ENCODE assay signal across 25 cellular contexts in the genomic region with DNA sequence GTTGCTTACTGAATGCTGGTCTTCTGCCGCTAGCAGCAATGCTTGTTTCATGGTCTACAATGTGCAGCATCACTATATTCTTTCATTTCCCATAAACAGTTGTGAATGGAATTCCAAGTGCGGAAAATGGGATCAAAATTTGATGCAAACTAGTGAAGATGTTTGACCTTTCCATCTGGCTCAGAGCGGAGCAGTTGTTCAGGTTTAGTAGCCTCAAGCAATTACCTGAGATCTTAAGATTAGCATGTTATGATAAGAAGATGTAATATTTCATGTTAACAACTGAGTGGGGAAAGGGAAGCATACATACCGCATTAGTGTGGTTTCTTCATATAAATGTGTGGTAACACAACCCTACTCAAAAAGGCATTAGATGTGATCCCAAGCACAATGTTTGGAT.
"Had no signal": no experiment of that assay in that cellular context is flagged by ENCODE, and none has a peak within 500 bp of the region (broad histone marks: within the 10 kb centered on the region; RNA-seq: fewer than 3 reads in every experiment).

No MANE protein-coding gene starts in this region.

- H3K9me3 ChIP-seq: stomach, suprapubic skin, testis, thoracic aorta, thyroid gland, tibial artery, tibial nerve, transverse colon, upper lobe of left lung, upper lobe of right lung, uterus, vagina had no signal

- ATAC-seq: stimulated activated effector memory CD8-positive, alpha-beta T cell treated with anti-CD3 and anti-CD28 coated beads, Interleukin-12 subunit alpha, Interleukin-12 subunit beta, amount 100 ng/mL, for 72 hours; stimulated activated memory B cell treated with anti-CD40 and anti-IgM and Interleukin-4, amounts not matched to agents 10 μg/mL and 1 μg/mL and 100 μg/mL, for 72 hours; stimulated activated naive B cell treated with anti-CD40 and anti-IgM and Interleukin-4, amounts not matched to agents 10 μg/mL and 1 μg/mL and 100 μg/mL, for 72 hours; stimulated activated naive CD8-positive, alpha-beta T cell treated with anti-CD3 and anti-CD28 coated beads, Interleukin-15, amount 100 ng/mL, for 72 hours; stimulated activated naive CD8-positive, alpha-beta T cell treated with anti-CD3 and anti-CD28 coated beads, Interleukin-15, Interleukin-2, amounts not matched to agents 100 U/mL and 50 U/mL, for 24 hours; upper lobe of right lung had no signal

- H3K36me3 ChIP-seq: stomach, suprapubic skin, thoracic aorta, thyroid gland, tibial artery, tibial nerve, transverse colon, upper lobe of left lung, upper lobe of right lung, uterus, vagina had no signal

- H3K27ac ChIP-seq: stomach, suprapubic skin, testis, thoracic aorta, thyroid gland, tibial artery, tibial nerve, transverse colon, upper lobe of left lung, upper lobe of right lung, uterus, vagina had no signal

- H3K27me3 ChIP-seq: stomach, suprapubic skin, testis, thyroid gland, tibial artery, tibial nerve, transverse colon, upper lobe of left lung, upper lobe of right lung, uterus, vagina had no signal

- DNase-seq: stimulated activated CD4-positive, alpha-beta T cell treated with anti-CD3 and anti-CD28 coated beads, Interleukin-2, amount 100 ng/mL, for 48 hours; stimulated activated CD4-positive, alpha-beta T cell treated with anti-CD3 and anti-CD28 coated beads, Interleukin-4, amount 100 ng/mL, for 1 hour; stimulated activated CD4-positive, alpha-beta T cell treated with anti-CD3 and anti-CD28 coated beads, Interleukin-4, amount 100 ng/mL, for 24 hours; stimulated activated CD4-positive, alpha-beta T cell treated with anti-CD3 and anti-CD28 coated beads, Interleukin-4, amount 100 ng/mL, for 4 hours; stimulated activated CD8-positive, alpha-beta memory T cell treated with anti-CD3 and anti-CD28 coated beads, Interleukin-4, amount 100 ng/mL, for 48 hours; stimulated activated naive B cell treated with anti-CD40 and anti-IgM and Interleukin-4, amounts not matched to agents 10 μg/mL and 1 μg/mL and 100 μg/mL, for 72 hours; stimulated activated naive CD4-positive, alpha-beta T cell; stimulated activated naive CD4-positive, alpha-beta T cell treated with Interleukin-2 at 50 U/mL for 16 hours; stimulated activated naive CD8-positive, alpha-beta T cell treated with anti-CD3 and anti-CD28 coated beads, Interleukin-15, amount 100 ng/mL, for 72 hours; stimulated activated naive CD8-positive, alpha-beta T cell treated with anti-CD3 and anti-CD28 coated beads, Interleukin-15, Interleukin-2, amounts not matched to agents 100 U/mL and 50 U/mL, for 24 hours; stomach; substantia nigra; testis; thyroid gland; tibial artery; transverse colon; upper lobe of left lung; upper lobe of right lung; uterus had no signal

- H3K4me3 ChIP-seq: stomach, suprapubic skin, testis, thoracic aorta, thyroid gland, tibial artery, tibial nerve, transverse colon, upper lobe of left lung, upper lobe of right lung, uterus, vagina had no signal

- H3K4me1 ChIP-seq: stomach, suprapubic skin, testis, tibial artery, tibial nerve, transverse colon, upper lobe of left lung, upper lobe of right lung, uterus, vagina had no signal
